Comparison of ENCODE assay signal across 28 cellular contexts in genomic region chr12:111816065-111816615, GRCh38. TPM values are rescaled to one million over a fixed set of nuclear protein-coding genes. Genes with fewer than 3 reads are reported as not detected.
"Had no signal": no experiment of that assay in that cellular context is flagged by ENCODE, and none has a peak within 500 bp of the region (broad histone marks: within the 10 kb centered on the region; RNA-seq: fewer than 3 reads in every experiment).

No MANE protein-coding gene starts in this region.

- DNase-seq: activated B cell treated with CpG ODN at 0.5 μM for 24 hours; activated CD4-positive, alpha-beta T cell treated with anti-CD3 and anti-CD28 coated beads for 1 hour; activated CD4-positive, alpha-beta T cell treated with anti-CD3 and anti-CD28 coated beads, Interleukin-2, amount 10 ng/mL, durations not matched to agents 24 days and 14 days; activated CD4-positive, alpha-beta T cell treated with anti-CD3 and anti-CD28 coated beads, Interleukin-2, amount 50 U/mL, for 48 hours; activated CD8-positive, alpha-beta memory T cell treated with anti-CD3 and anti-CD28 coated beads, Interleukin-2, amount 10 ng/mL, durations not matched to agents 7 days and 5 days; activated effector memory CD4-positive, alpha-beta T cell treated with Interleukin-2 at 50 U/mL for 16 hours; activated naive CD4-positive, alpha-beta T cell; activated T-cell treated with anti-CD3 and anti-CD28 coated beads, Interleukin-2, amount 50 U/mL, for 24 hours; aorta; central memory CD4-positive, alpha-beta T cell; KBM-7; NCI-H1048; NCI-H146; NCI-H187 treated with DMSO at 0.1 percent for 48 hours; NCI-H2081 treated with DMSO at 0.1 percent for 48 hours; NCI-H2171 treated with DMSO at 0.1 percent for 48 hours; NCI-H69; NK-92 treated with Interleukin-12 subunit alpha and Interleukin-12 subunit beta, amount 100 ng/mL, for 24 hours; Peyer's patch; Right ventricle myocardium superior had no signal

- H3K4me3 ChIP-seq: breast epithelium, Peyer's patch, SJSA1 had no signal

- ATAC-seq: activated CD8-positive, alpha-beta memory T cell treated with anti-CD3 and anti-CD28 coated beads, Interleukin-2, amount 10 ng/mL, durations not matched to agents 7 days and 5 days; SK-N-SH treated with all-trans-retinoic acid at 6 μM for 48 hours had no signal

- H3K9me3 ChIP-seq: breast epithelium, Peyer's patch, SJSA1 had no signal

- H3K4me1 ChIP-seq: breast epithelium, SJSA1 had no signal

- H3K27ac Mint-ChIP-seq: activated B cell treated with CpG ODN at 0.5 μM for 24 hours; activated CD4-positive, alpha-beta T cell treated with anti-CD3 and anti-CD28 coated beads, Interleukin-2, amount 10 ng/mL, durations not matched to agents 24 days and 14 days; activated CD8-positive, alpha-beta memory T cell treated with anti-CD3 and anti-CD28 coated beads, Interleukin-2, amount 10 ng/mL, durations not matched to agents 7 days and 5 days; activated naive CD4-positive, alpha-beta T cell treated with anti-CD3 and anti-CD28 coated beads, Interleukin-2, amount 50 U/mL, for 24 hours; activated T-cell treated with anti-CD3 and anti-CD28 coated beads, Interleukin-2, amount 50 U/mL, for 24 hours; activated T-helper 1 cell treated with anti-CD3 and anti-CD28 coated beads, Interleukin-12 subunit alpha, Interleukin-12 subunit beta, Interleukin-2, Interleukin-4 antibody, amounts not matched to agents 30 ng/mL and 10 ng/mL and 1 ng/mL, durations not matched to agents 14 hours and 24 hours and 36 hours; T-helper 1 cell treated with Interleukin-12 subunit alpha and Interleukin-12 subunit beta and Interleukin-4 antibody, amounts not matched to agents 30 μg/mL and 1 μg/mL, for 36 hours had no signal

- H3K36me3 Mint-ChIP-seq: activated CD8-positive, alpha-beta memory T cell treated with anti-CD3 and anti-CD28 coated beads, Interleukin-2, amount 10 ng/mL, durations not matched to agents 7 days and 5 days; activated naive CD4-positive, alpha-beta T cell treated with anti-CD3 and anti-CD28 coated beads, Interleukin-2, amount 50 U/mL, for 24 hours had no signal

- H3K27me3 Mint-ChIP-seq: activated T-cell treated with anti-CD3 and anti-CD28 coated beads, Interleukin-2, amount 50 U/mL, for 24 hours had no signal

- H3K36me3 ChIP-seq: breast epithelium, SJSA1 had no signal

- H3K9me3 Mint-ChIP-seq: activated B cell treated with CpG ODN at 0.5 μM for 24 hours; activated CD4-positive, alpha-beta T cell treated with anti-CD3 and anti-CD28 coated beads, Interleukin-2, amount 10 ng/mL, durations not matched to agents 24 days and 14 days; activated naive CD4-positive, alpha-beta T cell treated with anti-CD3 and anti-CD28 coated beads, Interleukin-2, amount 50 U/mL, for 24 hours; activated T-cell treated with anti-CD3 and anti-CD28 coated beads, Interleukin-2, amount 50 U/mL, for 24 hours; activated T-helper 1 cell treated with anti-CD3 and anti-CD28 coated beads, Interleukin-12 subunit alpha, Interleukin-12 subunit beta, Interleukin-2, Interleukin-4 antibody, amounts not matched to agents 30 ng/mL and 10 ng/mL and 1 ng/mL, durations not matched to agents 14 hours and 24 hours and 36 hours; T-helper 1 cell treated with Interleukin-12 subunit alpha and Interleukin-12 subunit beta and Interleukin-4 antibody, amounts not matched to agents 30 μg/mL and 1 μg/mL, for 36 hours had no signal

- H3K4me3 Mint-ChIP-seq: activated B cell treated with CpG ODN at 0.5 μM for 24 hours; activated CD4-positive, alpha-beta T cell treated with anti-CD3 and anti-CD28 coated beads, Interleukin-2, amount 10 ng/mL, durations not matched to agents 24 days and 14 days; activated CD8-positive, alpha-beta memory T cell treated with anti-CD3 and anti-CD28 coated beads, Interleukin-2, amount 10 ng/mL, durations not matched to agents 7 days and 5 days; activated naive CD4-positive, alpha-beta T cell treated with anti-CD3 and anti-CD28 coated beads, Interleukin-2, amount 50 U/mL, for 24 hours; activated T-cell treated with anti-CD3 and anti-CD28 coated beads, Interleukin-2, amount 50 U/mL, for 24 hours; activated T-helper 1 cell treated with anti-CD3 and anti-CD28 coated beads, Interleukin-12 subunit alpha, Interleukin-12 subunit beta, Interleukin-2, Interleukin-4 antibody, amounts not matched to agents 30 ng/mL and 10 ng/mL and 1 ng/mL, durations not matched to agents 14 hours and 24 hours and 36 hours; T-helper 1 cell treated with Interleukin-12 subunit alpha and Interleukin-12 subunit beta and Interleukin-4 antibody, amounts not matched to agents 30 μg/mL and 1 μg/mL, for 36 hours had no signal

- H3K27me3 ChIP-seq: breast epithelium, Peyer's patch, SJSA1 had no signal

- H3K27ac ChIP-seq: breast epithelium, Peyer's patch, RWPE1, SJSA1 had no signal

RNA-seq across cellular contexts. Expression of gene ALDH2, which starts 49.4 kb away (rescaled TPM):
- total RNA-seq: MCF 10A had no signal
